10 cellular contexts compared by ENCODE assay signal in the genomic region with DNA sequence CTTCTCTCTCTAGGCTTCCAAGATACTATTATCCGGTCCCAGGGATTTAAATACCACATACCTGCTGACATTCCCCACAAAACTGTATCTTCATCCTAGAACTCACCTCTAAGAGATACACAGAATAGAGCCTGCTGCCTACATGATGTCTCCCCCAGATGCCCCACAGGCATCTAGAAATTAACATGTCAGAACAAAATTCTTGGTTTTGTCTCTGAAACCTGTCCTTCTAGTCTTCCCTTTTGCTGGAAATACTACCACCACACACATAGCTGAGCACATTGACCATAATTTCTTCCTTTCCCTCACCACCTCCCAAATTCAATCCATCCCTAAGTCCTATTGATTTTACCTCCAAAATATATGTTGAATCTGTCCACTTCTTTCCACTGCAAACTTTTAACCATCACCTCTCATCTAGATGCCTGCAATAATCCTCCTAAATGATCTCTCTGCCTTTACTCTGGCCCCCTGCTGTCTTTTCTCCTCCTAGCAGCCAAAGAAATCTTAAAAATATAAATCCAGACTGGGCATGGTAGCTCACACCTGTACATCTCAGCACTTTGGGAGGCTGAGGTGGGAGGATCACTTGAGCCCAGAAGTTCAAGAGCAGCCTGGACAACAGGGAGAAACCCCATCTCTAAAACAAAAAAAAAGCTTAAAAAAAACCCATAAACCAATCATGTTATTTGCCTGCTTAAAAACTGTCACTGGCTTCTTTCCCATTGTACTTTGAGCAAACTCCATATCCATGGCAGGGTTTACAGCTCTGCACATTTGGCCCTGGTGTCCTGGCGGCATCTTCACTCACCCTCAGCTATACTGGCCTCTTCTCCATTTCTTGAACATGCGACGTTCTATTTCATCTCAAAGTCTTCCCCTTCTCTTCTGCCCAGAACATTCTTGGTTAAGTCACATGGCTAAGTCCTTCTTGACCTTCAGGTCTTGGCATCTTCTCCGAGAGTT. TPM values are rescaled to one million over a fixed set of nuclear protein-coding genes. Genes with fewer than 3 reads are reported as not detected.
DNase-seq lines count a peak whose midpoint lies in the region; ATAC-seq, FAIRE-seq and TF ChIP-seq lines count a peak whose summit lies in the region.
"Had no signal": no experiment of that assay in that cellular context is flagged by ENCODE, and none has a peak within 500 bp of the region (broad histone marks: within the 10 kb centered on the region; RNA-seq: fewer than 3 reads in every experiment).

No MANE protein-coding gene starts in this region.

- no peak for FAIRE-seq in urothelium cell line (lab: Jason Lieb, UNC)

- H3K4me3 ChIP-seq in IMR-90 (ENCODE audit: insufficient read depth, low read depth, low read length) (no peak overlapping the region), mesenchymal stem cell (ENCODE audit: insufficient read depth in 1 of 2, low read depth in 1 of 2, low read length in 2 of 2) (no peak overlapping the region)

- in situ Hi-C loops in IMR-90 (cut with MboI; ENCODE audit: low sequenced_read_pairs), result no loop called here

- no TSS peak for BruUV-seq in IMR-90 (replicated peaks; lab: Mats Ljungman, UMichigan)

- H3K23ac ChIP-seq in IMR-90 (ENCODE audit: low read depth, low read length) (no peak overlapping the region), mesenchymal stem cell (ENCODE audit: low read length in 2 of 2) (no peak overlapping the region)

- no peaks in the 10 kb centered on the region for H3K9me1 ChIP-seq in IMR-90 (ENCODE audit: insufficient read depth, low read length)

- peak in 1 of 10 experiments; percentile 3 for DNase-seq in CD4-positive, alpha-beta T cell
- DNase-seq in IMR-90 (peak; percentile 6), mesenchymal stem cell (peak; percentile 25), left colon (no peak), SKM-1 treated with dmso at 0.1 percent for 144 hours (lab: John Stamatoyannopoulos, UW; ENCODE audit: unreplicated experiment) (no peak), urothelium cell line (ENCODE audit: low spot score) (no peak)
- DNase-seq in activated CD8-positive, alpha-beta T cell treated with anti-CD3 and anti-CD28 coated beads, Interleukin-2, amount 10 ng/mL, durations not matched to agents 7 days and 5 days, result no peak
- DNase-seq: activated CD4-positive, CD25-positive, alpha-beta regulatory T cell; amygdala had no signal

- no peaks in the 10 kb centered on the region for H4K20me1 ChIP-seq in IMR-90 (ENCODE audit: insufficient read depth, low read length)

- no peak overlapping the region for H2BK5ac ChIP-seq in IMR-90 (ENCODE audit: low read depth, low read length, poor library complexity, severe bottlenecking)
- no peak overlapping the region for H2BK5ac ChIP-seq in mesenchymal stem cell (ENCODE audit: low read depth, low read length, poor library complexity, severe bottlenecking)

- H2AK9ac ChIP-seq in IMR-90 (replicated peaks; ENCODE audit: low read depth, low read length, poor library complexity), result no peak overlapping the region

- no peak overlapping the region for H3K56ac ChIP-seq in IMR-90 (ENCODE audit: extremely low read depth, insufficient read depth, low read length)

- no peak overlapping the region for H2BK20ac ChIP-seq in IMR-90 (ENCODE audit: low read depth, low read length)

- H2BK120ac ChIP-seq in IMR-90 (ENCODE audit: low read depth, low read length) (no peak overlapping the region), mesenchymal stem cell (ENCODE audit: low read depth, low read length) (no peak overlapping the region)

- intact Hi-C loops in CD4-positive, alpha-beta T cell (cut with DNase I, micrococcal nuclease), result loop anchor here (1.0 to 10.0 kb wide), 4 partner anchors 50 to 395 kb away; partner anchors contain the start of genes EYA3 (in 1 of the 2) and TMEM222 (in 1 of the 2)
- intact Hi-C loops in IMR-90 (cut with micrococcal nuclease) (loop anchor here (1.0 kb wide), 1 partner anchor 47 kb away; the partner anchor contains the start of gene IFI6), left colon (cut with DNase I, micrococcal nuclease) (no loop called here)

- H4K5ac ChIP-seq in IMR-90 (ENCODE audit: low read depth, low read length), result no peak overlapping the region

- no peak overlapping the region for H2BK12ac ChIP-seq in mesenchymal stem cell (ENCODE audit: low read length in 2 of 2)

- no peak overlapping the region for H3K27ac Mint-ChIP-seq in CD4-positive, alpha-beta T cell
- no peak overlapping the region for H3K27ac Mint-ChIP-seq in activated CD8-positive, alpha-beta T cell treated with anti-CD3 and anti-CD28 coated beads, Interleukin-2, amount 10 ng/mL, durations not matched to agents 7 days and 5 days

- H3K4me2 ChIP-seq in IMR-90 (ENCODE audit: low read depth, low read length) (no peak overlapping the region), mesenchymal stem cell (ENCODE audit: low read length, poor library complexity, severe bottlenecking) (no peak overlapping the region)

- H3K18ac ChIP-seq in IMR-90 (ENCODE audit: low read depth, low read length) (no peak overlapping the region), mesenchymal stem cell (ENCODE audit: low read depth in 1 of 2, low read length in 2 of 2) (no peak overlapping the region)

- H2AFZ ChIP-seq in IMR-90 (replicated peaks; ENCODE audit: low read length, poor library complexity) (no peak overlapping the region), mesenchymal stem cell (ENCODE audit: low read depth, low read length) (no peak overlapping the region)

- CTCF ChIA-PET in CD4-positive, alpha-beta T cell (lab: Charles Lee), result interaction anchor here (0.8 to 2.7 kb wide), 2 partner anchors 8 to 50 kb away, joined by 3 to 13 read pairs; no protein-coding TSS in a partner anchor
- CTCF ChIA-PET in IMR-90 (lab: Yijun Ruan, JAX), result interaction anchor here (0.6 to 1.1 kb wide), 2 partner anchors 50 to 83 kb away, joined by 4 to 6 read pairs; no protein-coding TSS in a partner anchor
- CTCF ChIA-PET in activated CD8-positive, alpha-beta T cell treated with anti-CD3 and anti-CD28 coated beads, Interleukin-2, amount 10 ng/mL, durations not matched to agents 7 days and 5 days (lab: Charles Lee), result interaction anchor here (0.9 to 2.0 kb wide), 9 partner anchors 17 to 163 kb away, joined by 3 to 14 read pairs (median 3); no protein-coding TSS in a partner anchor

- POLR2A ChIA-PET in CD4-positive, alpha-beta T cell (lab: Charles Lee), result no interaction called here
- POLR2A ChIA-PET in IMR-90 (lab: Charles Lee; ENCODE audit: unreplicated experiment), result no interaction called here
- POLR2A ChIA-PET in activated CD8-positive, alpha-beta T cell treated with anti-CD3 and anti-CD28 coated beads, Interleukin-2, amount 10 ng/mL, durations not matched to agents 7 days and 5 days (lab: Charles Lee), result interaction anchor here (0.7 to 1.2 kb wide), 2 partner anchors 52 to 125 kb away, joined by 3 to 4 read pairs; no protein-coding TSS in a partner anchor

- dilution Hi-C loops in IMR-90 (cut with HindIII; ENCODE audit: low sequenced_read_pairs, unreplicated experiment), result no loop called here

- H4K8ac ChIP-seq in IMR-90 (ENCODE audit: low read depth in 2 of 2, low read length in 2 of 2) (no peak overlapping the region), mesenchymal stem cell (ENCODE audit: low read length) (no peak overlapping the region)

- H4K91ac ChIP-seq in IMR-90 (ENCODE audit: insufficient read depth, low read depth, low read length) (no peak overlapping the region), mesenchymal stem cell (ENCODE audit: low read length) (no peak overlapping the region)

- H3K27ac ChIP-seq in CD4-positive, alpha-beta T cell (ENCODE audit: low read depth, low read length), result no peak overlapping the region
- H3K27ac ChIP-seq in IMR-90 (ENCODE audit: insufficient read depth, low read length) (no peak overlapping the region), mesenchymal stem cell (ENCODE audit: low read length, poor library complexity, severe bottlenecking) (no peak overlapping the region)

- H3K4me1 ChIP-seq in IMR-90 (ENCODE audit: control insufficient read depth, insufficient read depth, low read length) (no peaks in the 10 kb centered on the region), mesenchymal stem cell (ENCODE audit: control insufficient read depth, insufficient read depth, low read depth, low read length) (no peaks in the 10 kb centered on the region)

- H3K14ac ChIP-seq in IMR-90 (replicated peaks; ENCODE audit: low read depth, low read length) (no peak overlapping the region), mesenchymal stem cell (ENCODE audit: low read length in 2 of 2) (no peak overlapping the region)

- TF ChIP-seq CTCF in CD4-positive, alpha-beta T cell (IDR thresholded peaks at IDR 0.05), result peak; percentile 44
- peak; percentile 48 for TF ChIP-seq CTCF in IMR-90 (conservative IDR thresholded peaks at IDR 0.05; ENCODE audit: low read depth, low read length)

- H2AK5ac ChIP-seq in IMR-90 (ENCODE audit: low read depth, low read length) (no peak overlapping the region), mesenchymal stem cell (ENCODE audit: low read length, severe bottlenecking) (no peak overlapping the region)

- H3K9me3 Mint-ChIP-seq in CD4-positive, alpha-beta T cell, result no peaks in the 10 kb centered on the region
- peaks cover 5% of the 10 kb centered on the region for H3K9me3 Mint-ChIP-seq in activated CD8-positive, alpha-beta T cell treated with anti-CD3 and anti-CD28 coated beads, Interleukin-2, amount 10 ng/mL, durations not matched to agents 7 days and 5 days (ENCODE audit: insufficient read depth)

- H2BK15ac ChIP-seq in IMR-90 (ENCODE audit: low read depth, low read length) (no peak overlapping the region), mesenchymal stem cell (ENCODE audit: low read depth, poor library complexity, severe bottlenecking) (no peak overlapping the region)

- no peak for TF ChIP-seq POLR2A in IMR-90 (IDR thresholded peaks at IDR 0.05; ENCODE audit: low read depth, low read length)

- no peak overlapping the region for H3K9ac ChIP-seq in IMR-90 (ENCODE audit: low read depth, low read length)
- H3K9ac ChIP-seq in mesenchymal stem cell (ENCODE audit: low read length), result no peak overlapping the region

- peak; percentile 56 for ATAC-seq in CD4-positive, alpha-beta T cell (ENCODE audit: poor library complexity)
- ATAC-seq in IMR-90 (ENCODE audit: low read depth), result peak; percentile 72
- ATAC-seq in activated CD8-positive, alpha-beta T cell treated with anti-CD3 and anti-CD28 coated beads, Interleukin-2, amount 10 ng/mL, durations not matched to agents 7 days and 5 days, result peak; percentile 44
- ATAC-seq in left colon, result no peak
- no peak for ATAC-seq in GM19397 (IDR thresholded peaks at IDR 0.05; ENCODE audit: unreplicated experiment)

- H3K9me3 ChIP-seq in CD4-positive, alpha-beta T cell (ENCODE audit: control insufficient read depth, low read length), result peaks cover 5% of the 10 kb centered on the region
- peaks cover 9% of the 10 kb centered on the region for H3K9me3 ChIP-seq in IMR-90 (ENCODE audit: control insufficient read depth, insufficient read depth, low read length)
- H3K9me3 ChIP-seq in mesenchymal stem cell (ENCODE audit: control insufficient read depth, low read length), result peaks cover 6% of the 10 kb centered on the region

- H3K4me1 Mint-ChIP-seq in CD4-positive, alpha-beta T cell (ENCODE audit: low read depth), result no peaks in the 10 kb centered on the region
- H3K4me1 Mint-ChIP-seq in activated CD8-positive, alpha-beta T cell treated with anti-CD3 and anti-CD28 coated beads, Interleukin-2, amount 10 ng/mL, durations not matched to agents 7 days and 5 days (ENCODE audit: low read depth), result peaks cover 1% of the 10 kb centered on the region

- H3K36me3 Mint-ChIP-seq in CD4-positive, alpha-beta T cell (ENCODE audit: low read depth), result no peaks in the 10 kb centered on the region
- H3K36me3 Mint-ChIP-seq in activated CD8-positive, alpha-beta T cell treated with anti-CD3 and anti-CD28 coated beads, Interleukin-2, amount 10 ng/mL, durations not matched to agents 7 days and 5 days (ENCODE audit: low read depth), result peaks cover 3% of the 10 kb centered on the region

- H3K4ac ChIP-seq in IMR-90 (ENCODE audit: low read depth, low read length) (no peak overlapping the region), mesenchymal stem cell (ENCODE audit: low read depth in 1 of 2, low read length in 2 of 2) (no peak overlapping the region)

- H3K4me3 Mint-ChIP-seq in CD4-positive, alpha-beta T cell, result no peak overlapping the region
- no peak overlapping the region for H3K4me3 Mint-ChIP-seq in activated CD8-positive, alpha-beta T cell treated with anti-CD3 and anti-CD28 coated beads, Interleukin-2, amount 10 ng/mL, durations not matched to agents 7 days and 5 days

- H3K79me1 ChIP-seq in IMR-90 (ENCODE audit: low read depth in 1 of 2, low read length in 2 of 2) (no peaks in the 10 kb centered on the region), mesenchymal stem cell (replicated peaks; ENCODE audit: low read length, poor library complexity, severe bottlenecking) (no peaks in the 10 kb centered on the region)

- peak; percentile 30; the same call in 1 of the 2 replicates for TF ChIP-seq RAD21 in IMR-90 (IDR thresholded peaks at IDR 0.05; ENCODE audit: low read length)

- no peaks in the 10 kb centered on the region for H3K36me3 ChIP-seq in IMR-90 (ENCODE audit: control insufficient read depth, insufficient read depth, low read length)
- no peaks in the 10 kb centered on the region for H3K36me3 ChIP-seq in mesenchymal stem cell (ENCODE audit: control insufficient read depth in 1 of 2, insufficient read depth in 2 of 2, low read depth in 1 of 2, low read length in 2 of 2)

- no peaks in the 10 kb centered on the region for H3K27me3 ChIP-seq in CD4-positive, alpha-beta T cell (ENCODE audit: control insufficient read depth, insufficient read depth, low read length)
- H3K27me3 ChIP-seq in IMR-90 (ENCODE audit: control insufficient read depth, insufficient read depth, low read length) (peaks cover 18% of the 10 kb centered on the region), mesenchymal stem cell (ENCODE audit: control insufficient read depth in 1 of 2, insufficient read depth in 1 of 2, low read length in 2 of 2) (peaks cover 0 to 9% of the 10 kb centered on the region in 2 experiments)

- H3K27me3 Mint-ChIP-seq in CD4-positive, alpha-beta T cell, result peaks cover 16% of the 10 kb centered on the region
- peaks cover 23% of the 10 kb centered on the region for H3K27me3 Mint-ChIP-seq in activated CD8-positive, alpha-beta T cell treated with anti-CD3 and anti-CD28 coated beads, Interleukin-2, amount 10 ng/mL, durations not matched to agents 7 days and 5 days (ENCODE audit: low read depth)

- 71% methylated on average over 3 of the region's 5 CpGs; no CpG with 5 or more reads in 1 of the 2 experiments for WGBS in IMR-90 (ENCODE audit: extremely low coverage in 2 of 2, insufficient read length in 1 of 2), 2 experiments
- 86% methylated on average over 5 of the region's 5 CpGs for WGBS in mesenchymal stem cell

RNA-seq across cellular contexts. Expression of gene FAM76A, which starts 6.2 kb away (rescaled TPM):
- 10 to 100 TPM; 26.0 to 28.7 TPM for total RNA-seq in CD4-positive, alpha-beta T cell
- total RNA-seq in IMR-90 (2012; rRNA removed), result 8.6 and 10.0 TPM in 2 replicates
- 2.3 and 2.6 TPM in 2 replicates for polyA plus RNA-seq in IMR-90 (2012; rRNA removed)
- polyA plus RNA-seq in IMR-90 (2012; cell fraction: cytosol; rRNA removed), result 0.63 and 1.5 TPM in 2 replicates
- 1.5 and 4.8 TPM in 2 replicates for polyA plus RNA-seq in IMR-90 (2012; cell fraction: nucleus; rRNA removed; ENCODE audit: low replicate concordance)
- 10 to 100 TPM; 14.6 to 17.5 TPM for total RNA-seq in activated CD8-positive, alpha-beta T cell treated with anti-CD3 and anti-CD28 coated beads, Interleukin-2, amount 10 ng/mL, durations not matched to agents 7 days and 5 days
- polyA plus RNA-seq in mesenchymal stem cell (2013, experiment 1 of 2), result 10.4 TPM
- polyA plus RNA-seq in mesenchymal stem cell (2013, experiment 2 of 2), result 10.1 TPM
- 10 to 100 TPM; 13.9 to 15.4 TPM for total RNA-seq in left colon

RNA-seq across cellular contexts. Expression of gene IFI6, which starts 47.6 kb away (rescaled TPM):
- total RNA-seq in CD4-positive, alpha-beta T cell, result 10 to 100 TPM; 33.6 to 36.2 TPM
- 6.7 and 7.3 TPM in 2 replicates for total RNA-seq in IMR-90 (2012; rRNA removed)
- 16.8 and 17.2 TPM in 2 replicates for polyA plus RNA-seq in IMR-90 (2012; rRNA removed)
- 31.2 and 35.3 TPM in 2 replicates for polyA plus RNA-seq in IMR-90 (2012; cell fraction: cytosol; rRNA removed)
- polyA plus RNA-seq in IMR-90 (2012; cell fraction: nucleus; rRNA removed; ENCODE audit: low replicate concordance), result 5.7 and 7.7 TPM in 2 replicates
- 100 to 1,000 TPM; 271 to 272 TPM for total RNA-seq in activated CD8-positive, alpha-beta T cell treated with anti-CD3 and anti-CD28 coated beads, Interleukin-2, amount 10 ng/mL, durations not matched to agents 7 days and 5 days
- polyA plus RNA-seq in mesenchymal stem cell (2013, experiment 1 of 2), result 52.5 TPM
- polyA plus RNA-seq in mesenchymal stem cell (2013, experiment 2 of 2), result 54.3 TPM
- total RNA-seq in left colon, result 10 to 100 TPM; 15.7 to 19.6 TPM

RNA-seq across cellular contexts. Expression of gene STX12, which starts 53.5 kb away (rescaled TPM):
- total RNA-seq in CD4-positive, alpha-beta T cell, result 10 to 100 TPM; 20.3 to 22.7 TPM
- 54.8 and 68.3 TPM in 2 replicates for total RNA-seq in IMR-90 (2012; rRNA removed)
- polyA plus RNA-seq in IMR-90 (2012; rRNA removed), result 22.5 and 28.6 TPM in 2 replicates
- polyA plus RNA-seq in IMR-90 (2012; cell fraction: cytosol; rRNA removed), result 17.3 and 22.0 TPM in 2 replicates
- polyA plus RNA-seq in IMR-90 (2012; cell fraction: nucleus; rRNA removed; ENCODE audit: low replicate concordance), result 23.2 and 62.6 TPM in 2 replicates
- total RNA-seq in activated CD8-positive, alpha-beta T cell treated with anti-CD3 and anti-CD28 coated beads, Interleukin-2, amount 10 ng/mL, durations not matched to agents 7 days and 5 days, result 10 to 100 TPM; 21.8 to 23.9 TPM
- 36.7 TPM for polyA plus RNA-seq in mesenchymal stem cell (2013, experiment 1 of 2)
- polyA plus RNA-seq in mesenchymal stem cell (2013, experiment 2 of 2), result 39.6 TPM
- 10 to 100 TPM; 64.0 to 68.8 TPM for total RNA-seq in left colon

Comparison
In these comparisons a context has a peak if more than half of its experiments do, and no peak if none do; other contexts are left out.
1. ATAC-seq: peak in CD4-positive, alpha-beta T cell (single experiment), IMR-90 (single experiment) and activated CD8-positive, alpha-beta T cell treated with anti-CD3 and anti-CD28 coated beads, Interleukin-2, amount 10 ng/mL, durations not matched to agents 7 days and 5 days (single experiment); none in left colon (single experiment) and GM19397 (single experiment).
2. DNase-seq: peak in IMR-90 (single experiment) and mesenchymal stem cell (single experiment); none in activated CD8-positive, alpha-beta T cell treated with anti-CD3 and anti-CD28 coated beads, Interleukin-2, amount 10 ng/mL, durations not matched to agents 7 days and 5 days (single experiment), left colon (0 of 2), SKM-1 treated with dmso at 0.1 percent for 144 hours (single experiment) and urothelium cell line (single experiment).
3. RNA of gene IFI6, which starts 47.6 kb away (total RNA-seq): 271 to 272 TPM in activated CD8-positive, alpha-beta T cell treated with anti-CD3 and anti-CD28 coated beads, Interleukin-2, amount 10 ng/mL, durations not matched to agents 7 days and 5 days; 33.6 to 36.2 TPM in CD4-positive, alpha-beta T cell, 15.7 to 19.6 TPM in left colon and 6.7 to 7.3 TPM in IMR-90; every median in the first group is over 4 times any median in the second.
4. intact Hi-C loops: an anchor here in CD4-positive, alpha-beta T cell (1.0 to 10.0 kb wide) and IMR-90 (1.0 kb wide); none called in left colon.